In the genomic region with DNA sequence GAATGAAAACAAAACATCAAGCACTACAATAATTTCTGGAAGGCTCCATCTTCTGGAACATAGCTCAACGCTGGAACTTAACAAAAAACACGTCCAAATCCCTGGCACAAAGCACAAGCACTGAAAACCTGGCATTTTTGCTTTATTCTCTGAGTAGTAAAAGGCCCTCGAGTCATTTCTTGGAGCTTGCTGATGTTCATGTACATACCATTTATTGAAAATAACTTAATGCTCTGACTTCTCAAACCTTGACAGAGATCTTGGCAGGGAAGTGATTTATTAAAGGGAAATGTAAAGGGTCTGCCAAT, we compare ENCODE assay signal across 13 cellular contexts.
DNase-seq lines count a peak whose midpoint lies in the region; ATAC-seq and TF ChIP-seq lines count a peak whose summit lies in the region.
"Had no signal": no experiment of that assay in that cellular context is flagged by ENCODE, and none has a peak within 500 bp of the region (broad histone marks: within the 10 kb centered on the region; RNA-seq: fewer than 3 reads in every experiment).

No MANE protein-coding gene starts in this region.

- POLR2A ChIA-PET in OCI-LY7 (lab: Charles Lee), result interaction anchor here (0.6 to 7.6 kb wide), 21 partner anchors 9 to 263 kb away, joined by 3 to 74 read pairs (median 7); no protein-coding TSS in a partner anchor

- DNase-seq in activated T-cell treated with anti-CD3 and anti-CD28 coated beads, Interleukin-2, amount 50 U/mL, for 24 hours, result no peak
- no peak for DNase-seq in activated T-cell treated with anti-CD3 and anti-CD28 coated beads, Interleukin-2, amount 50 U/mL, for 4 hours
- DNase-seq in OCI-LY7 (ENCODE audit: low spot score) (no peak), fibroblast of the aortic adventitia (ENCODE audit: low read depth) (peak; percentile 78), suprapubic skin (ENCODE audit: low spot score in 2 of 2) (no peak), mucosa of gallbladder (ENCODE audit: low spot score) (no peak), posterior vena cava (ENCODE audit: low spot score) (no peak)
- DNase-seq: activated CD4-positive, alpha-beta T cell treated with anti-CD3 and anti-CD28 coated beads for 4 hours; glutamatergic neuron; kidney; NCI-H524 had no signal

- no peaks in the 10 kb centered on the region for H4K20me1 ChIP-seq in OCI-LY7 (ENCODE audit: insufficient read depth, low read length)

- intact Hi-C loops in OCI-LY7 (cut with micrococcal nuclease; ENCODE audit: unreplicated experiment), result no loop called here
- intact Hi-C loops in posterior vena cava (cut with DNase I), result no loop called here

- H3K4me3 Mint-ChIP-seq in activated T-cell treated with anti-CD3 and anti-CD28 coated beads, Interleukin-2, amount 50 U/mL, for 24 hours, result no peak overlapping the region
- H3K4me3 Mint-ChIP-seq in activated T-cell treated with anti-CD3 and anti-CD28 coated beads, Interleukin-2, amount 50 U/mL, for 4 hours, result no peak overlapping the region
- H3K4me3 Mint-ChIP-seq: nephron had no signal

- TF ChIP-seq POLR2A in suprapubic skin (IDR thresholded peaks at IDR 0.05), result no peak

- no TSS peak for BruUV-seq in OCI-LY7 (replicated peaks; lab: Mats Ljungman, UMichigan)

- peak overlapping the region; percentile 98; the same call in 1 of the 2 replicates for H2AFZ ChIP-seq in OCI-LY7 (ENCODE audit: low read length)

- no peaks in the 10 kb centered on the region for H3K9me2 ChIP-seq in OCI-LY7 (ENCODE audit: insufficient read depth, low read length)

- TF ChIP-seq EP300 in suprapubic skin (IDR thresholded peaks at IDR 0.05), result no peak

- H3K9me3 ChIP-seq in OCI-LY7 (ENCODE audit: low read length) (no peaks in the 10 kb centered on the region), suprapubic skin (no peaks in the 10 kb centered on the region)

- H3K4me2 ChIP-seq in OCI-LY7 (ENCODE audit: low read length), result peak overlapping the region; percentile 46

- peaks cover 81% of the 10 kb centered on the region for H3K4me1 Mint-ChIP-seq in activated T-cell treated with anti-CD3 and anti-CD28 coated beads, Interleukin-2, amount 50 U/mL, for 24 hours (ENCODE audit: low read depth)
- H3K4me1 Mint-ChIP-seq in activated T-cell treated with anti-CD3 and anti-CD28 coated beads, Interleukin-2, amount 50 U/mL, for 4 hours (ENCODE audit: low read depth), result peaks cover 79% of the 10 kb centered on the region
- H3K4me1 Mint-ChIP-seq: nephron had no signal

- no peaks in the 10 kb centered on the region for H3K36me3 ChIP-seq in OCI-LY7 (ENCODE audit: insufficient read depth, low read length)
- H3K36me3 ChIP-seq in suprapubic skin, result no peaks in the 10 kb centered on the region

- TF ChIP-seq CTCF in OCI-LY7 (conservative IDR thresholded peaks at IDR 0.05; ENCODE audit: low read length) (no peak), fibroblast of the aortic adventitia (IDR thresholded peaks at IDR 0.05; ENCODE audit: insufficient read depth, low read length) (no peak), suprapubic skin (IDR thresholded peaks at IDR 0.05) (no peak)

- WGBS in suprapubic skin, result 33% methylated on average over 3 of the region's 3 CpGs

- no peaks in the 10 kb centered on the region for H3K27me3 ChIP-seq in suprapubic skin

- no peaks in the 10 kb centered on the region for H3K79me2 ChIP-seq in OCI-LY7 (ENCODE audit: insufficient read depth, low read depth, low read length)

- no peak overlapping the region for H3K4me3 ChIP-seq in OCI-LY7 (ENCODE audit: low read depth, low read length, poor library complexity, severe bottlenecking)
- no peak overlapping the region for H3K4me3 ChIP-seq in fibroblast of the aortic adventitia (ENCODE audit: low read depth, low read length)
- no peak overlapping the region for H3K4me3 ChIP-seq in suprapubic skin

- H3K27me3 Mint-ChIP-seq in activated T-cell treated with anti-CD3 and anti-CD28 coated beads, Interleukin-2, amount 50 U/mL, for 24 hours, result no peaks in the 10 kb centered on the region
- no peaks in the 10 kb centered on the region for H3K27me3 Mint-ChIP-seq in activated T-cell treated with anti-CD3 and anti-CD28 coated beads, Interleukin-2, amount 50 U/mL, for 4 hours (ENCODE audit: low read depth)

- H3K4me1 ChIP-seq in OCI-LY7 (ENCODE audit: insufficient read depth, low read length, poor library complexity, severe bottlenecking), result peaks cover 54% of the 10 kb centered on the region
- peaks cover 30% of the 10 kb centered on the region for H3K4me1 ChIP-seq in suprapubic skin

- CTCF ChIA-PET in OCI-LY7 (lab: Charles Lee; ENCODE audit: unreplicated experiment), result interaction anchor here (1.4 kb wide), 2 partner anchors 9 to 12 kb away, joined by 5 to 8 read pairs; no protein-coding TSS in a partner anchor

- H3K9me3 Mint-ChIP-seq in activated T-cell treated with anti-CD3 and anti-CD28 coated beads, Interleukin-2, amount 50 U/mL, for 24 hours, result peaks cover 14% of the 10 kb centered on the region
- peaks cover 7% of the 10 kb centered on the region for H3K9me3 Mint-ChIP-seq in activated T-cell treated with anti-CD3 and anti-CD28 coated beads, Interleukin-2, amount 50 U/mL, for 4 hours
- H3K9me3 Mint-ChIP-seq: nephron had no signal

- no peak overlapping the region for H3K27ac ChIP-seq in OCI-LY7 (ENCODE audit: low read depth, low read length, poor library complexity, severe bottlenecking)
- peak overlapping the region; percentile 69 for H3K27ac ChIP-seq in suprapubic skin

- ATAC-seq in activated T-cell treated with anti-CD3 and anti-CD28 coated beads, Interleukin-2, amount 50 U/mL, for 4 hours, result no peak
- ATAC-seq in HG02840 (IDR thresholded peaks at IDR 0.05; ENCODE audit: low FRiP score, unreplicated experiment), result no peak

- H3K27ac Mint-ChIP-seq in activated T-cell treated with anti-CD3 and anti-CD28 coated beads, Interleukin-2, amount 50 U/mL, for 24 hours, result peak overlapping the region; percentile 60
- H3K27ac Mint-ChIP-seq: nephron had no signal

- peaks cover 4% of the 10 kb centered on the region for H3K36me3 Mint-ChIP-seq in activated T-cell treated with anti-CD3 and anti-CD28 coated beads, Interleukin-2, amount 50 U/mL, for 24 hours (ENCODE audit: low read depth)
- H3K36me3 Mint-ChIP-seq in activated T-cell treated with anti-CD3 and anti-CD28 coated beads, Interleukin-2, amount 50 U/mL, for 4 hours (ENCODE audit: insufficient read depth), result no peaks in the 10 kb centered on the region
